In genomic region chr4:56134272-56134671, GRCh38 we compare ENCODE assay signal across 12 cellular contexts.
DNase-seq lines count a peak whose midpoint lies in the region; ATAC-seq and TF ChIP-seq lines count a peak whose summit lies in the region.
"Had no signal": no experiment of that assay in that cellular context is flagged by ENCODE, and none has a peak within 500 bp of the region (broad histone marks: within the 10 kb centered on the region; RNA-seq: fewer than 3 reads in every experiment).

No MANE protein-coding gene starts in this region.

- H3K9me3 ChIP-seq in HEK293 (ENCODE audit: control insufficient read depth, insufficient read depth, low read depth, low read length) (no peaks in the 10 kb centered on the region), right cardiac atrium (ENCODE audit: control insufficient read depth, low read length) (no peaks in the 10 kb centered on the region)

- H3K4me1 ChIP-seq in HEK293 (ENCODE audit: control insufficient read depth, insufficient read depth, low read length) (peaks cover 2% of the 10 kb centered on the region; the same call in 1 of the 2 replicates), right cardiac atrium (ENCODE audit: control insufficient read depth, insufficient read depth, low read length) (no peaks in the 10 kb centered on the region)

- no peak for TF ChIP-seq CTCF in HEK293 (tag by site-specific recombination; IDR thresholded peaks at IDR 0.05)
- TF ChIP-seq CTCF in astrocyte of the cerebellum (IDR thresholded peaks at IDR 0.05; ENCODE audit: low read depth, low read length, missing control alignments): no peak

- ATAC-seq in right cardiac atrium (peak; percentile 92 to 96), GM21360 (IDR thresholded peaks at IDR 0.05; ENCODE audit: unreplicated experiment) (no peak)
- ATAC-seq: natural killer cell had no signal

- no peak overlapping the region for H3K4me3 ChIP-seq in HEK293 (ENCODE audit: low read depth, low read length)
- no peak overlapping the region for H3K4me3 ChIP-seq in astrocyte of the cerebellum (ENCODE audit: low read depth, low read length)
- H3K4me3 ChIP-seq in right cardiac atrium (ENCODE audit: low read length): no peak overlapping the region
- no peak overlapping the region for H3K4me3 ChIP-seq in skeletal muscle cell (ENCODE audit: low read depth, low read length)

- DNase-seq in astrocyte of the cerebellum (ENCODE audit: low read depth): peak; percentile 31
- peak; percentile 55 to 80 (median 77) for DNase-seq in right cardiac atrium
- DNase-seq in skeletal muscle cell (ENCODE audit: low read depth): peak; percentile 61
- DNase-seq in ACHN: no peak
- DNase-seq in RKO (ENCODE audit: low spot score): no peak
- DNase-seq: activated CD4-positive, alpha-beta memory T cell treated with anti-CD3 and anti-CD28 coated beads for 36 hours; activated naive CD4-positive, alpha-beta T cell; natural killer cell; NK-92 treated with Interleukin-12 subunit alpha and Interleukin-12 subunit beta, amount 100 ng/mL, for 24 hours; stimulated activated CD4-positive, alpha-beta T cell treated with anti-CD3 and anti-CD28 coated beads, Interleukin-15, amount 100 ng/mL, for 24 hours had no signal

- H3K36me3 ChIP-seq in HEK293 (ENCODE audit: control insufficient read depth in 2 of 2, insufficient read depth in 1 of 2, low read length in 2 of 2): no peaks in the 10 kb centered on the region

- 37% methylated on average over 2 of the region's 2 CpGs for WGBS in right cardiac atrium

- intact Hi-C loops in right cardiac atrium (cut with DNase I): no loop called here

- POLR2A ChIA-PET in HEK293 (lab: Yijun Ruan, JAX): no interaction called here

- H3K27me3 ChIP-seq in right cardiac atrium (ENCODE audit: control insufficient read depth, insufficient read depth): no peaks in the 10 kb centered on the region

- CTCF ChIA-PET in HEK293 (lab: Yijun Ruan, JAX): no interaction called here

- in situ Hi-C loops in astrocyte of the cerebellum (cut with HindIII; ENCODE audit: low sequenced_read_pairs): loop anchor here (10.0 kb wide), 1 partner anchor 51 kb away; no protein-coding TSS in a partner anchor
- in situ Hi-C loops in ACHN (cut with HindIII; ENCODE audit: low pct_ligation_motif_present, low pct_unique_long_range_greater_than_20kb, low sequenced_read_pairs): no loop called here

- no peak overlapping the region for H3K27ac ChIP-seq in HEK293 (ENCODE audit: extremely low read depth, low read depth, low read length)
- H3K27ac ChIP-seq in right cardiac atrium (ENCODE audit: low read length): no peak overlapping the region

TF ChIP-seq in HEK293, 187 proteins besides CTCF, POLR2A, EP300 and RAD21:
- TF ChIP-seq ZNF600 (tag by site-specific recombination; IDR thresholded peaks at IDR 0.05) (peak; percentile 60; the same call in 1 of the 2 replicates), ZNF114 (tag by site-specific recombination; IDR thresholded peaks at IDR 0.05) (no peak)

Comparison
In these comparisons a context has a peak if more than half of its experiments do, and no peak if none do; other contexts are left out.
1. DNase-seq: peak in astrocyte of the cerebellum (single experiment), right cardiac atrium (3 of 3) and skeletal muscle cell (single experiment); none in ACHN (single experiment) and RKO (single experiment).